ENCODE assay signal across 10 cellular contexts in the genomic region with DNA sequence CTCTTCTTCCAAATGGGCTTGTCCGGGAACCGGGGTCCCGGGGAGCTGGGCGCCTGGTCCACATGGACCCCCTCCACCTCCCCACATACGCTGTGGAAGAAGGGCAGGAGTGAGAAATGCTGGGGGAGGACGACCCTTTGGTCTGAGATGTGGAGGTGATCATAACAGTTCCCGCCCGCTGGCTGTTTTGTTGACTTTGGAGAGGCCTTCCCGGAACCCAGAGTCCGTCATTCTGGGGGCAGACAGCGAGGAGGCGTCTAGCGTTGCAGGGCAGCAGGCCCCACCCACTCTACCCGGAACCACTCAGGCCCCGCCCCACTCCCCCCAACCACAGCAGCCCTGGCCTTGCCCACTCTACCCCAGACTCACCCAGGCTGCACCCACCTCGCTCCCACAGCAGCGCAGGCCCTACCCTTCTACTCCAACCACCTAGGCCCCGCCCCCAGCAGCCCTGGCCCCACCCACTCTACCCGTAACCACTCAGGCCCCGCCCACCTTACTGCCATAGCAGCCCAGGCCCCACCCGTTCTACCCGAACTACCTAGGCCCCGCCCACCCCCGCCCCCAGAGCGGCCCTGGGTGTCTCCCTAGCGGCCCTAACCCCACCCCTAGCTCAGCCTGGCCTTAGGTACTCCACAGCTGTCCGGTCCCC. TPM values are rescaled to one million over a fixed set of nuclear protein-coding genes. Genes with fewer than 3 reads are reported as not detected.
DNase-seq lines count a peak whose midpoint lies in the region; ATAC-seq and TF ChIP-seq lines count a peak whose summit lies in the region.
"Had no signal": no experiment of that assay in that cellular context is flagged by ENCODE, and none has a peak within 500 bp of the region (broad histone marks: within the 10 kb centered on the region; RNA-seq: fewer than 3 reads in every experiment).

No MANE protein-coding gene starts in this region.

- DNase-seq in HUDEP-2 (lab: John Stamatoyannopoulos, UW; ENCODE audit: unreplicated experiment in 76 of 76) (peak in 72 of 76 experiments; percentile 27 to 94 (median 83)), hypothalamus (lab: John Stamatoyannopoulos, UW) (peak in 40 of 51 donors; percentile 4 to 76 (median 45)), DMS79 treated with DMSO at 0.1 percent for 48 hours (lab: John Stamatoyannopoulos, UW) (no peak), GF-D8 (lab: John Stamatoyannopoulos, UW) (no peak)
- DNase-seq in activated CD4-positive, alpha-beta T cell treated with anti-CD3 and anti-CD28 coated beads, Interleukin-2, amount 10 ng/mL, durations not matched to agents 7 days and 5 days, result peak; percentile 49
- peak; percentile 39 to 55 for DNase-seq in stimulated activated CD4-positive, alpha-beta T cell treated with anti-CD3 and anti-CD28 coated beads, Interleukin-2, amount 100 ng/mL, for 48 hours

- peaks cover 5% of the 10 kb centered on the region for H3K4me1 Mint-ChIP-seq in activated CD4-positive, alpha-beta T cell treated with anti-CD3 and anti-CD28 coated beads, Interleukin-2, amount 10 ng/mL, durations not matched to agents 7 days and 5 days

- TF ChIP-seq POLR2A in GM18505 (IDR thresholded peaks at IDR 0.05; ENCODE audit: borderline replicate concordance, extremely low read depth, insufficient read depth, insufficient read length), result no peak

- no peaks in the 10 kb centered on the region for H3K27me3 Mint-ChIP-seq in activated CD4-positive, alpha-beta T cell treated with anti-CD3 and anti-CD28 coated beads, Interleukin-2, amount 10 ng/mL, durations not matched to agents 7 days and 5 days

- H3K4me3 Mint-ChIP-seq in activated CD4-positive, alpha-beta T cell treated with anti-CD3 and anti-CD28 coated beads, Interleukin-2, amount 10 ng/mL, durations not matched to agents 7 days and 5 days, result no peak overlapping the region
- H3K4me3 Mint-ChIP-seq: T-helper 1 cell treated with Interleukin-12 subunit alpha and Interleukin-12 subunit beta and Interleukin-4 antibody, amounts not matched to agents 30 μg/mL and 1 μg/mL, for 36 hours had no signal

- H3K36me3 Mint-ChIP-seq in activated CD4-positive, alpha-beta T cell treated with anti-CD3 and anti-CD28 coated beads, Interleukin-2, amount 10 ng/mL, durations not matched to agents 7 days and 5 days (ENCODE audit: low read depth), result peaks cover 10% of the 10 kb centered on the region

- ATAC-seq in GM21526 (IDR thresholded peaks at IDR 0.05; ENCODE audit: low FRiP score, unreplicated experiment) (no peak), GM18505 (IDR thresholded peaks at IDR 0.05; ENCODE audit: unreplicated experiment) (no peak)

- no peak overlapping the region for H3K27ac Mint-ChIP-seq in activated CD4-positive, alpha-beta T cell treated with anti-CD3 and anti-CD28 coated beads, Interleukin-2, amount 10 ng/mL, durations not matched to agents 7 days and 5 days
- H3K27ac Mint-ChIP-seq: T-helper 1 cell treated with Interleukin-12 subunit alpha and Interleukin-12 subunit beta and Interleukin-4 antibody, amounts not matched to agents 30 μg/mL and 1 μg/mL, for 36 hours had no signal

- no peaks in the 10 kb centered on the region for H3K9me3 Mint-ChIP-seq in activated CD4-positive, alpha-beta T cell treated with anti-CD3 and anti-CD28 coated beads, Interleukin-2, amount 10 ng/mL, durations not matched to agents 7 days and 5 days
- H3K9me3 Mint-ChIP-seq: T-helper 1 cell treated with Interleukin-12 subunit alpha and Interleukin-12 subunit beta and Interleukin-4 antibody, amounts not matched to agents 30 μg/mL and 1 μg/mL, for 36 hours had no signal

- CTCF ChIA-PET in activated CD4-positive, alpha-beta T cell treated with anti-CD3 and anti-CD28 coated beads, Interleukin-2, amount 10 ng/mL, durations not matched to agents 7 days and 5 days (lab: Charles Lee), result interaction anchor here (1.0 kb wide), 1 partner anchor 134 kb away, joined by 4 read pairs; no protein-coding TSS in a partner anchor

- POLR2A ChIA-PET in activated CD4-positive, alpha-beta T cell treated with anti-CD3 and anti-CD28 coated beads, Interleukin-2, amount 10 ng/mL, durations not matched to agents 7 days and 5 days (lab: Charles Lee), result no interaction called here

RNA-seq across cellular contexts. Expression of a gene that starts 7.1 kb away (rescaled TPM):
- total RNA-seq in activated CD4-positive, alpha-beta T cell treated with anti-CD3 and anti-CD28 coated beads, Interleukin-2, amount 10 ng/mL, durations not matched to agents 7 days and 5 days, result 10 to 100 TPM; 64.6 TPM

RNA-seq across cellular contexts. Expression of a gene that starts 9.2 kb away (rescaled TPM):
- total RNA-seq in activated CD4-positive, alpha-beta T cell treated with anti-CD3 and anti-CD28 coated beads, Interleukin-2, amount 10 ng/mL, durations not matched to agents 7 days and 5 days, result 10 to 100 TPM; 11.1 to 11.2 TPM

RNA-seq across cellular contexts. Expression of a gene that starts 9.8 kb away (rescaled TPM):
- not detected for total RNA-seq in activated CD4-positive, alpha-beta T cell treated with anti-CD3 and anti-CD28 coated beads, Interleukin-2, amount 10 ng/mL, durations not matched to agents 7 days and 5 days

RNA-seq across cellular contexts. Expression of a gene that starts 37.0 kb away (rescaled TPM):
- total RNA-seq in activated CD4-positive, alpha-beta T cell treated with anti-CD3 and anti-CD28 coated beads, Interleukin-2, amount 10 ng/mL, durations not matched to agents 7 days and 5 days, result 10 to 100 TPM; 31.5 to 35.2 TPM
- total RNA-seq: fibroblast of lung had no signal

RNA-seq across cellular contexts. Expression of a gene that starts 42.2 kb away (rescaled TPM):
- 100 to 1,000 TPM; 123 to 132 TPM for total RNA-seq in activated CD4-positive, alpha-beta T cell treated with anti-CD3 and anti-CD28 coated beads, Interleukin-2, amount 10 ng/mL, durations not matched to agents 7 days and 5 days
- total RNA-seq: fibroblast of lung had no signal

Comparison
In these comparisons a context has a peak if more than half of its experiments do, and no peak if none do; other contexts are left out.
1. DNase-seq: peak in HUDEP-2 (72 of 76), activated CD4-positive, alpha-beta T cell treated with anti-CD3 and anti-CD28 coated beads, Interleukin-2, amount 10 ng/mL, durations not matched to agents 7 days and 5 days (single experiment), hypothalamus (40 of 51) and stimulated activated CD4-positive, alpha-beta T cell treated with anti-CD3 and anti-CD28 coated beads, Interleukin-2, amount 100 ng/mL, for 48 hours (2 of 2); none in DMS79 treated with DMSO at 0.1 percent for 48 hours (single experiment) and GF-D8 (single experiment).